8 cellular contexts compared by ENCODE assay signal in genomic region chr7:75878312-75878768, GRCh38. TPM values are rescaled to one million over a fixed set of nuclear protein-coding genes. Genes with fewer than 3 reads are reported as not detected.
DNase-seq lines count a peak whose midpoint lies in the region; TF ChIP-seq lines count a peak whose summit lies in the region.

No MANE protein-coding gene starts in this region.

- H4K20me1 ChIP-seq in OCI-LY1 (ENCODE audit: insufficient read depth, low read length): no peaks in the 10 kb centered on the region

- TF ChIP-seq CTCF in OCI-LY1 (IDR thresholded peaks at IDR 0.05; ENCODE audit: low read length) (no peak), parathyroid adenoma (IDR thresholded peaks at IDR 0.05) (no peak)

- H3K36me3 ChIP-seq in H7 (replicated peaks; ENCODE audit: control insufficient read depth, insufficient read depth, low read length) (peaks cover 13% of the 10 kb centered on the region), OCI-LY1 (ENCODE audit: insufficient read depth, low read length) (peaks cover 28% of the 10 kb centered on the region), parathyroid adenoma (ENCODE audit: control insufficient read depth, insufficient read depth, low read length) (no peaks in the 10 kb centered on the region)

- H3K9me2 ChIP-seq in OCI-LY1 (ENCODE audit: low read depth, low read length): no peaks in the 10 kb centered on the region

- H3K4me2 ChIP-seq in OCI-LY1 (ENCODE audit: low read length) (peak overlapping the region; percentile 79), parathyroid adenoma (ENCODE audit: low read length) (peak overlapping the region; percentile 80)

- no peak overlapping the region for H3K27ac ChIP-seq in OCI-LY1 (ENCODE audit: low read depth, low read length, poor library complexity, severe bottlenecking)
- peak overlapping the region; percentile 42 for H3K27ac ChIP-seq in epithelial cell of prostate
- H3K27ac ChIP-seq in parathyroid adenoma: peak overlapping the region; percentile 99

- H3F3A ChIP-seq in OCI-LY1 (ENCODE audit: insufficient read depth, low read length): no peaks in the 10 kb centered on the region

- H2AFZ ChIP-seq in OCI-LY1 (ENCODE audit: low read length) (peak overlapping the region; percentile 50), parathyroid adenoma (peak overlapping the region; percentile 71)

- H3K4me3 ChIP-seq in GM08714 (ENCODE audit: low read length): peak overlapping the region; percentile 65; the same call in 1 of the 2 replicates
- peak overlapping the region; percentile 4; the same call in 1 of the 2 replicates for H3K4me3 ChIP-seq in H7 (ENCODE audit: insufficient read depth, low read depth, low read length)
- H3K4me3 ChIP-seq in OCI-LY1 (ENCODE audit: low read depth, low read length, poor library complexity, severe bottlenecking): peak overlapping the region; percentile 81
- H3K4me3 ChIP-seq in parathyroid adenoma (ENCODE audit: low read depth, low read length): peak overlapping the region; percentile 52

- DNase-seq in H7 (no peak), epithelial cell of prostate (ENCODE audit: low read depth, low spot score) (no peak), SKM-1 treated with dmso at 0.1 percent for 144 hours (lab: John Stamatoyannopoulos, UW; ENCODE audit: unreplicated experiment) (no peak), HK-2 (ENCODE audit: unreplicated experiment) (no peak)
- no peak for DNase-seq in effector CD8-positive, alpha-beta T cell (lab: John Stamatoyannopoulos, UW)

- H3K27me3 ChIP-seq in H7 (ENCODE audit: control insufficient read depth, insufficient read depth, low read length): peaks cover 2% of the 10 kb centered on the region; the same call in 1 of the 2 replicates
- H3K27me3 ChIP-seq in OCI-LY1 (ENCODE audit: insufficient read depth, low read length): no peaks in the 10 kb centered on the region
- H3K27me3 ChIP-seq in parathyroid adenoma (ENCODE audit: control insufficient read depth, insufficient read depth, low read length): no peaks in the 10 kb centered on the region

- H3K4me1 ChIP-seq in OCI-LY1 (ENCODE audit: insufficient read depth, low read length, severe bottlenecking) (peaks cover 15% of the 10 kb centered on the region), parathyroid adenoma (peaks cover 45% of the 10 kb centered on the region)

- H3K9me3 ChIP-seq in OCI-LY1 (ENCODE audit: low read length): no peaks in the 10 kb centered on the region
- no peaks in the 10 kb centered on the region for H3K9me3 ChIP-seq in parathyroid adenoma (ENCODE audit: control insufficient read depth, low read length)

- H3K79me2 ChIP-seq in OCI-LY1 (ENCODE audit: insufficient read depth, low read length) (no peaks in the 10 kb centered on the region), parathyroid adenoma (peaks cover 36% of the 10 kb centered on the region)

- peak overlapping the region; percentile 51 for H3K9ac ChIP-seq in OCI-LY1 (ENCODE audit: low read length)
- no peak overlapping the region for H3K9ac ChIP-seq in parathyroid adenoma

RNA-seq across cellular contexts. Expression of gene RHBDD2, which starts 0.5 kb away (rescaled TPM):
- total RNA-seq in H7 (2014; rRNA removed; shearing (Covaris generic)): 23.7 and 28.1 TPM in 2 replicates

RNA-seq across cellular contexts. Expression of gene POR, which starts 36.6 kb away (rescaled TPM):
- 120 and 142 TPM in 2 replicates for total RNA-seq in H7 (2014; rRNA removed; shearing (Covaris generic))

Comparison
In these comparisons a context has a peak if more than half of its experiments do, and no peak if none do; other contexts are left out.
1. H3K4me3 ChIP-seq: peak in every context shown above with its lines; median percentile 81 in OCI-LY1; 65 in GM08714; 52 in parathyroid adenoma; 4 in H7.